Comparison of ENCODE assay signal across 8 cellular contexts in genomic region chr17:81395600-81396277, GRCh38. TPM values are rescaled to one million over a fixed set of nuclear protein-coding genes. Genes with fewer than 3 reads are reported as not detected.
DNase-seq lines count a peak whose midpoint lies in the region; ATAC-seq and TF ChIP-seq lines count a peak whose summit lies in the region.

No MANE protein-coding gene starts in this region.

- H3K4me3 ChIP-seq in brain microvascular endothelial cell (ENCODE audit: low read depth, low read length) (peak overlapping the region; percentile 68), mesodermal cell (ENCODE audit: extremely low read depth, insufficient read depth, low read length, poor library complexity, severe bottlenecking) (peak overlapping the region; percentile 88)

- no peaks in the 10 kb centered on the region for H3K27me3 ChIP-seq in brain microvascular endothelial cell (replicated peaks)

- H3K9me3 ChIP-seq in mesodermal cell (ENCODE audit: control insufficient read depth, low read length), result no peaks in the 10 kb centered on the region

- H3K27ac ChIP-seq in brain microvascular endothelial cell, result peak overlapping the region; percentile 90
- H3K27ac ChIP-seq in mesodermal cell (ENCODE audit: low read depth, low read length, severe bottlenecking), result peak overlapping the region; percentile 97

- H3K36me3 ChIP-seq in brain microvascular endothelial cell (replicated peaks) (no peaks in the 10 kb centered on the region), mesodermal cell (ENCODE audit: control insufficient read depth, insufficient read depth, low read length) (peaks cover 8% of the 10 kb centered on the region)

- no peak overlapping the region for H3K27ac Mint-ChIP-seq in stimulated activated naive CD8-positive, alpha-beta T cell treated with anti-CD3 and anti-CD28 coated beads, Interleukin-15, Interleukin-2, amounts not matched to agents 100 ng/mL and 50 ng/mL, for 24 hours

- no peak for ATAC-seq in stimulated activated naive CD8-positive, alpha-beta T cell treated with anti-CD3 and anti-CD28 coated beads, Interleukin-15, Interleukin-2, amounts not matched to agents 100 U/mL and 50 U/mL, for 24 hours
- no peak for ATAC-seq in HG03045 (IDR thresholded peaks at IDR 0.05; ENCODE audit: unreplicated experiment)
- no peak for ATAC-seq in HG02571 (IDR thresholded peaks at IDR 0.05; ENCODE audit: unreplicated experiment)

- WGBS in mesodermal cell (ENCODE audit: insufficient coverage in 2 of 2), 2 experiments, result 0% methylated on average over 22 to 29 of the region's 43 CpGs

- no peak for DNase-seq in stimulated activated naive CD8-positive, alpha-beta T cell treated with anti-CD3 and anti-CD28 coated beads, Interleukin-15, Interleukin-2, amounts not matched to agents 100 U/mL and 50 U/mL, for 24 hours
- DNase-seq in brain microvascular endothelial cell (no peak), DMS153 (lab: John Stamatoyannopoulos, UW) (no peak)
- DNase-seq in activated CD8-positive, alpha-beta memory T cell treated with anti-CD3 and anti-CD28 coated beads, Interleukin-2, amount 50 U/mL, for 4 hours, result no peak

- no peak for TF ChIP-seq CTCF in brain microvascular endothelial cell (IDR thresholded peaks at IDR 0.05; ENCODE audit: low read depth, low read length, missing control alignments)

- no peaks in the 10 kb centered on the region for H3K9me3 Mint-ChIP-seq in stimulated activated naive CD8-positive, alpha-beta T cell treated with anti-CD3 and anti-CD28 coated beads, Interleukin-15, Interleukin-2, amounts not matched to agents 100 ng/mL and 50 ng/mL, for 24 hours

- peaks cover 54% of the 10 kb centered on the region for H3K27me3 Mint-ChIP-seq in stimulated activated naive CD8-positive, alpha-beta T cell treated with anti-CD3 and anti-CD28 coated beads, Interleukin-15, Interleukin-2, amounts not matched to agents 100 ng/mL and 50 ng/mL, for 24 hours

- peak overlapping the region; percentile 73 for H3K4me3 Mint-ChIP-seq in stimulated activated naive CD8-positive, alpha-beta T cell treated with anti-CD3 and anti-CD28 coated beads, Interleukin-15, Interleukin-2, amounts not matched to agents 100 ng/mL and 50 ng/mL, for 24 hours

- H3K4me1 Mint-ChIP-seq in stimulated activated naive CD8-positive, alpha-beta T cell treated with anti-CD3 and anti-CD28 coated beads, Interleukin-15, Interleukin-2, amounts not matched to agents 100 ng/mL and 50 ng/mL, for 24 hours (ENCODE audit: low read depth), result peaks cover 32% of the 10 kb centered on the region

- H3K4me1 ChIP-seq in mesodermal cell (ENCODE audit: control insufficient read depth, insufficient read depth, low read length, poor library complexity, severe bottlenecking), result peaks cover 23% of the 10 kb centered on the region

- no peaks in the 10 kb centered on the region for H3K36me3 Mint-ChIP-seq in stimulated activated naive CD8-positive, alpha-beta T cell treated with anti-CD3 and anti-CD28 coated beads, Interleukin-15, Interleukin-2, amounts not matched to agents 100 ng/mL and 50 ng/mL, for 24 hours (ENCODE audit: low read depth)

- in situ Hi-C loops in brain microvascular endothelial cell (cut with HindIII; ENCODE audit: low pct_ligation_motif_present, low sequenced_read_pairs), result no loop called here

RNA-seq across cellular contexts. Expression of gene BAHCC1, which starts 0.5 kb away (rescaled TPM):
- 29.9 TPM for polyA plus RNA-seq in mesodermal cell (2013, experiment 1 of 2)
- 21.6 TPM for polyA plus RNA-seq in mesodermal cell (2013, experiment 2 of 2)
